Comparison of ENCODE assay signal across 9 cellular contexts in the genomic region with DNA sequence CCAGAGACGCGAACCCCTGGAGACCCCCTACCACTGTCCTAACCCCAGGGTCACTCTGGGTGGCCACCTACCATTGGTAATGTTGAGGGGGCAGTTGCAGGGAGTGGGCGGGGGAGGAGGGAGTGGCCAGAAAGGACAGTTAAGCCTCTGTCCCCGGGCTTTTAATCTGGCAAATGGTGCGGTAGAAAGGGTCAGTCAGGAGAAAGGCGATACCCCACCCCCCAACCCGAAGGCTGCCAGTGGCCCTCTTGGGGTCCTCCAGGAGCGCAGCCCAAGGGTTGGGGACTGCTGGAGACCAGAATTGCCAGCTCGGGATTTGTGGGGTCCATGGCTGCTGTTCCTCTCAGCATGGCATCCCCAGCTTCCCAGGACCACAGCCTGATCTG. TPM values are rescaled to one million over a fixed set of nuclear protein-coding genes. Genes with fewer than 3 reads are reported as not detected.
A peak's percentile ranks its signal among the peaks of the same experiment; 100 is the strongest.
DNase-seq lines count a peak whose midpoint lies in the region; ATAC-seq and FAIRE-seq lines count a peak whose summit lies in the region.
"Had no signal": no experiment of that assay in that cellular context is flagged by ENCODE, and none has a peak within 500 bp of the region (broad histone marks: within the 10 kb centered on the region; RNA-seq: fewer than 3 reads in every experiment).

No MANE protein-coding gene starts in this region.

- H3K4me1 Mint-ChIP-seq in activated naive CD8-positive, alpha-beta T cell treated with anti-CD3 and anti-CD28 coated beads, Interleukin-2, amount 10 ng/mL, durations not matched to agents 7 days and 5 days, result peaks cover 5% of the 10 kb centered on the region

- H3K4me3 ChIP-seq in iPS-18c (ENCODE audit: insufficient read depth, low read depth, low read length) (peak overlapping the region; percentile 71), rectal smooth muscle tissue (ENCODE audit: low read length) (peak overlapping the region; percentile 72)

- DNase-seq in activated naive CD8-positive, alpha-beta T cell treated with anti-CD3 and anti-CD28 coated beads, Interleukin-2, amount 10 ng/mL, durations not matched to agents 7 days and 5 days, result peak; percentile 22
- no peak for DNase-seq in frontal cortex (ENCODE audit: low spot score in 2 of 2)
- no peak for DNase-seq in epidermal melanocyte (ENCODE audit: insufficient read length, low spot score)
- DNase-seq in retina, result no peak
- DNase-seq: effector CD8-positive, alpha-beta T cell had no signal

- no peak overlapping the region for H3K27ac Mint-ChIP-seq in activated naive CD8-positive, alpha-beta T cell treated with anti-CD3 and anti-CD28 coated beads, Interleukin-2, amount 10 ng/mL, durations not matched to agents 7 days and 5 days

- H3K9me3 ChIP-seq in ES-I3 (ENCODE audit: control insufficient read depth, insufficient read depth, low read length) (no peaks in the 10 kb centered on the region), iPS-18c (ENCODE audit: control insufficient read depth, insufficient read depth, low read length) (no peaks in the 10 kb centered on the region)

- H3K4me1 ChIP-seq in ES-I3 (ENCODE audit: insufficient read depth, low read length) (no peaks in the 10 kb centered on the region), rectal smooth muscle tissue (ENCODE audit: control insufficient read depth, insufficient read depth, low read length) (no peaks in the 10 kb centered on the region)

- H3K27ac ChIP-seq in rectal smooth muscle tissue (ENCODE audit: low read depth, low read length), result no peak overlapping the region

- H3K36me3 Mint-ChIP-seq in activated naive CD8-positive, alpha-beta T cell treated with anti-CD3 and anti-CD28 coated beads, Interleukin-2, amount 10 ng/mL, durations not matched to agents 7 days and 5 days, result no peaks in the 10 kb centered on the region

- H3K27me3 Mint-ChIP-seq in activated naive CD8-positive, alpha-beta T cell treated with anti-CD3 and anti-CD28 coated beads, Interleukin-2, amount 10 ng/mL, durations not matched to agents 7 days and 5 days, result peaks cover 42% of the 10 kb centered on the region

- H3K4me3 Mint-ChIP-seq in activated naive CD8-positive, alpha-beta T cell treated with anti-CD3 and anti-CD28 coated beads, Interleukin-2, amount 10 ng/mL, durations not matched to agents 7 days and 5 days, result peak overlapping the region; percentile 52

- no peaks in the 10 kb centered on the region for H3K36me3 ChIP-seq in ES-I3 (ENCODE audit: insufficient read depth, low read length)
- H3K36me3 ChIP-seq in rectal smooth muscle tissue (ENCODE audit: control insufficient read depth, insufficient read depth, low read length), result no peaks in the 10 kb centered on the region

- no peak for ATAC-seq in activated naive CD8-positive, alpha-beta T cell treated with anti-CD3 and anti-CD28 coated beads, Interleukin-2, amount 10 ng/mL, durations not matched to agents 7 days and 5 days (ENCODE audit: low read depth)
- ATAC-seq in HG02571 (IDR thresholded peaks at IDR 0.05; ENCODE audit: unreplicated experiment), result no peak

- peaks cover 3% of the 10 kb centered on the region for H3K27me3 ChIP-seq in rectal smooth muscle tissue (ENCODE audit: control insufficient read depth, insufficient read depth, low read length)

- H3K9me3 Mint-ChIP-seq in activated naive CD8-positive, alpha-beta T cell treated with anti-CD3 and anti-CD28 coated beads, Interleukin-2, amount 10 ng/mL, durations not matched to agents 7 days and 5 days, result no peaks in the 10 kb centered on the region

- H3K9ac ChIP-seq in ES-I3 (ENCODE audit: low read depth, low read length) (peak overlapping the region; percentile 54; the same call in 1 of the 2 replicates), rectal smooth muscle tissue (ENCODE audit: low read length) (no peak overlapping the region)

- POLR2A ChIA-PET in activated naive CD8-positive, alpha-beta T cell treated with anti-CD3 and anti-CD28 coated beads, Interleukin-2, amount 10 ng/mL, durations not matched to agents 7 days and 5 days (lab: Charles Lee), result no interaction called here

- FAIRE-seq in frontal cortex (lab: Jason Lieb, UNC), result no peak

RNA-seq across cellular contexts. Expression of a gene that starts 0.7 kb away (rescaled TPM):
- total RNA-seq in activated naive CD8-positive, alpha-beta T cell treated with anti-CD3 and anti-CD28 coated beads, Interleukin-2, amount 10 ng/mL, durations not matched to agents 7 days and 5 days, result not detected
- total RNA-seq in frontal cortex, result not detected

RNA-seq across cellular contexts. Expression of a gene that starts 53.3 kb away (rescaled TPM):
- under 1 TPM in 1 of 2 experiments, not detected in 1; 0.44 TPM for total RNA-seq in activated naive CD8-positive, alpha-beta T cell treated with anti-CD3 and anti-CD28 coated beads, Interleukin-2, amount 10 ng/mL, durations not matched to agents 7 days and 5 days
- total RNA-seq in frontal cortex, result under 0.01 TPM
